ENCODE assay signal across 19 cellular contexts in the genomic region with DNA sequence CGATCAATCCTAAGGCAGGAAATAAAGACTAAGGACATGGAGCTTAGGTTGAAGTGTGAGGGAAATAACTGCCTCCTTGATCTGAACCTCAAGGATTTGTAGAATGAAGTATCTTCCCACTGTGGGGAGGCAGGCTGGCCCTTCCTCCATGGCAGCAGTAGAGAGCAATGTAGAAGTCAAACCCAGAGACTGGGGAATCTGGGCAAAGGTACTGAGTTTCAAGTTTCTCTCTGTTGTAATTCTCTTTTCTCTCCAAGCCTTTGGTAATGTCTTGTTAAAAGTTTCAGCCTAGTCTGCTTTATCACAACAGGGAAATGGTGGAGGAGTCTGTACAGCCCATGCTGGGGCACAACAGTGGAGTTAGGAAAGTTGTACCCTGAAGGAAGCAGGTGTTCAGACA. TPM values are rescaled to one million over a fixed set of nuclear protein-coding genes. Genes with fewer than 3 reads are reported as not detected.
DNase-seq lines count a peak whose midpoint lies in the region; TF ChIP-seq lines count a peak whose summit lies in the region.
"Had no signal": no experiment of that assay in that cellular context is flagged by ENCODE, and none has a peak within 500 bp of the region (broad histone marks: within the 10 kb centered on the region; RNA-seq: fewer than 3 reads in every experiment).

No MANE protein-coding gene starts in this region.

- POLR2A ChIA-PET in CD8-positive, alpha-beta memory T cell (lab: Charles Lee) = interaction anchor here (0.5 kb wide), 1 partner anchor 576 kb away, joined by 8 read pairs; no protein-coding TSS in a partner anchor

- H3K27ac Mint-ChIP-seq in mesothelial cell of epicardium = peak overlapping the region; percentile 35
- H3K27ac Mint-ChIP-seq in CD8-positive, alpha-beta memory T cell = no peak overlapping the region

- H3K4me3 ChIP-seq in HUES48 (ENCODE audit: low read depth, low read length) (no peak overlapping the region), esophagus muscularis mucosa (no peak overlapping the region), urinary bladder (ENCODE audit: low read depth, low read length) (no peak overlapping the region)
- no peak overlapping the region for H3K4me3 ChIP-seq in CD8-positive, alpha-beta memory T cell (ENCODE audit: low read length)
- H3K4me3 ChIP-seq: SJCRH30 had no signal

- no peak for TF ChIP-seq EP300 in esophagus muscularis mucosa (IDR thresholded peaks at IDR 0.05)

- H3K27me3 ChIP-seq in HUES48 (ENCODE audit: control insufficient read depth, insufficient read depth, low read length) (0 out of 2 replicates have a peak, but pooled peaks cover 6% of the 10 kb centered on the region), esophagus muscularis mucosa (no peaks in the 10 kb centered on the region)
- no peaks in the 10 kb centered on the region for H3K27me3 ChIP-seq in CD8-positive, alpha-beta memory T cell (ENCODE audit: insufficient read depth, low read length, poor library complexity, severe bottlenecking)
- H3K27me3 ChIP-seq: SJCRH30 had no signal

- no peaks in the 10 kb centered on the region for H3K36me3 ChIP-seq in HUES48 (ENCODE audit: control insufficient read depth, insufficient read depth, low read length)
- no peaks in the 10 kb centered on the region for H3K36me3 ChIP-seq in esophagus muscularis mucosa
- H3K36me3 ChIP-seq in urinary bladder (ENCODE audit: insufficient read depth) = no peaks in the 10 kb centered on the region
- H3K36me3 ChIP-seq in CD8-positive, alpha-beta memory T cell (ENCODE audit: insufficient read depth, low read length) = no peaks in the 10 kb centered on the region
- H3K36me3 ChIP-seq: SJCRH30 had no signal

- H3K36me3 Mint-ChIP-seq in mesothelial cell of epicardium = no peaks in the 10 kb centered on the region
- no peaks in the 10 kb centered on the region for H3K36me3 Mint-ChIP-seq in CD8-positive, alpha-beta memory T cell
- H3K36me3 Mint-ChIP-seq: CD14-positive monocyte had no signal

- peaks cover 11% of the 10 kb centered on the region for H3K9me3 Mint-ChIP-seq in mesothelial cell of epicardium
- H3K9me3 Mint-ChIP-seq in CD8-positive, alpha-beta memory T cell = no peaks in the 10 kb centered on the region

- H3K4me3 Mint-ChIP-seq in mesothelial cell of epicardium = no peak overlapping the region
- H3K4me3 Mint-ChIP-seq in CD8-positive, alpha-beta memory T cell = no peak overlapping the region
- H3K4me3 Mint-ChIP-seq: CD14-positive monocyte had no signal

- H3K4me1 ChIP-seq in HUES48 (ENCODE audit: control insufficient read depth, insufficient read depth, low read length) (peaks cover 39% of the 10 kb centered on the region), esophagus muscularis mucosa (peaks cover 12 to 28% (median 15%) of the 10 kb centered on the region in 4 donors), urinary bladder (ENCODE audit: insufficient read depth) (no peaks in the 10 kb centered on the region)
- H3K4me1 ChIP-seq in CD8-positive, alpha-beta memory T cell (ENCODE audit: insufficient read depth, low read length) = no peaks in the 10 kb centered on the region

- intact Hi-C loops in esophagus muscularis mucosa (cut with DNase I) = no loop called here

- WGBS in esophagus muscularis mucosa = 100% methylated on average over 1 of the region's 1 CpG
- 89% methylated on average over 1 of the region's 1 CpG for WGBS in urinary bladder

- H3K9ac ChIP-seq in HUES48 (ENCODE audit: low read depth, low read length) = no peak overlapping the region

- TF ChIP-seq POLR2A in esophagus muscularis mucosa (IDR thresholded peaks at IDR 0.05; ENCODE audit: low read depth) = no peak

- CTCF ChIA-PET in CD8-positive, alpha-beta memory T cell (lab: Charles Lee) = no interaction called here

- TF ChIP-seq CTCF in esophagus muscularis mucosa (IDR thresholded peaks at IDR 0.05) (no peak), mesothelial cell of epicardium (IDR thresholded peaks at IDR 0.05; ENCODE audit: unreplicated experiment) (no peak)

- no peaks in the 10 kb centered on the region for H3K27me3 Mint-ChIP-seq in mesothelial cell of epicardium (ENCODE audit: low read depth)
- H3K27me3 Mint-ChIP-seq in CD8-positive, alpha-beta memory T cell = peaks cover 19 to 54% of the 10 kb centered on the region in 2 donors

- H3K9me3 ChIP-seq in HUES48 (ENCODE audit: control insufficient read depth, insufficient read depth, low read length) (no peaks in the 10 kb centered on the region), esophagus muscularis mucosa (no peaks in the 10 kb centered on the region)
- no peaks in the 10 kb centered on the region for H3K9me3 ChIP-seq in CD8-positive, alpha-beta memory T cell (ENCODE audit: low read length)

- peaks cover 29% of the 10 kb centered on the region for H3K4me1 Mint-ChIP-seq in mesothelial cell of epicardium
- no peaks in the 10 kb centered on the region for H3K4me1 Mint-ChIP-seq in CD8-positive, alpha-beta memory T cell
- H3K4me1 Mint-ChIP-seq: CD14-positive monocyte had no signal

- DNase-seq in esophagus muscularis mucosa (ENCODE audit: extremely low spot score) = no peak
- DNase-seq in mesothelial cell of epicardium (ENCODE audit: low spot score in 2 of 2, unreplicated experiment in 2 of 2) = no peak
- DNase-seq in CD8-positive, alpha-beta memory T cell = no peak
- DNase-seq in NCI-H1092 treated with DMSO at 0.1 percent for 48 hours (lab: John Stamatoyannopoulos, UW) = no peak
- DNase-seq in C1 segment of cervical spinal cord (lab: John Stamatoyannopoulos, UW) = no peak
- DNase-seq: COR-L47, DMS153, KBM-7, NCI-H1436, NCI-H2029 treated with DMSO at 0.1 percent for 48 hours, NCI-H2171 treated with DMSO at 0.1 percent for 48 hours, NCI-H446 treated with DMSO at 0.1 percent for 48 hours, NCI-H82, PC-3, SJCRH30 had no signal

- H3K27ac ChIP-seq in HUES48 (ENCODE audit: low read depth, low read length) = peak overlapping the region; percentile 100
- H3K27ac ChIP-seq in esophagus muscularis mucosa (replicated peaks in 1 of 4) = peak overlapping the region in 3 of 4 donors; percentile 10 to 35 (median 35)
- H3K27ac ChIP-seq in urinary bladder (ENCODE audit: low read depth) = peak overlapping the region; percentile 27
- no peak overlapping the region for H3K27ac ChIP-seq in CD8-positive, alpha-beta memory T cell (ENCODE audit: low read depth, low read length)
- H3K27ac ChIP-seq: RWPE1, SJCRH30 had no signal

RNA-seq across cellular contexts. Expression of gene ADM, which starts 49.5 kb away (rescaled TPM):
- total RNA-seq in esophagus muscularis mucosa (100 to 1,000 TPM in 2 of 4 donors, 10 to 100 TPM in 2; 57.3 to 152 (median 105) TPM), mesothelial cell of epicardium (12.8 to 13.8 TPM (median 13.3 TPM) in 3 replicates), urinary bladder (28.2 TPM)
- polyA plus RNA-seq in urinary bladder = 47.2 TPM
- under 1 TPM; 0.24 to 0.64 TPM for total RNA-seq in CD8-positive, alpha-beta memory T cell
- polyA plus RNA-seq in CD8-positive, alpha-beta memory T cell = 0.16 TPM
